ENCODE assay signal across 2 cellular contexts in genomic region chr11:110026823-110027626, GRCh38.
TF ChIP-seq lines count a peak whose summit lies in the region.

No MANE protein-coding gene starts in this region.

TF ChIP-seq in GM12878, 131 proteins besides CTCF, POLR2A, EP300 and RAD21 (continued from another document and continues in another):
- TF ChIP-seq REST (IDR thresholded peaks at IDR 0.05; ENCODE audit: low read depth, low read length) (no peak), BHLHE40 (IDR thresholded peaks at IDR 0.05; ENCODE audit: borderline replicate concordance in 1 of 2, low read depth in 2 of 2, low read length in 1 of 2) (peak; percentile 99), YBX1 (IDR thresholded peaks at IDR 0.05) (no peak), CEBPB (IDR thresholded peaks at IDR 0.05; ENCODE audit: borderline replicate concordance in 1 of 2, low read depth in 2 of 2, low read length in 2 of 2) (peak in 1 of 2 experiments; percentile 81; a peak in 1 of 4 replicates), LARP7 (IDR thresholded peaks at IDR 0.05) (no peak), PBX3 (IDR thresholded peaks at IDR 0.05; ENCODE audit: insufficient replicate concordance, low read depth, low read length) (no peak), RBBP5 (conservative IDR thresholded peaks at IDR 0.05) (no peak), ZNF217 (IDR thresholded peaks at IDR 0.05) (no peak; the same call in 1 of the 2 replicates), SMAD1 (IDR thresholded peaks at IDR 0.05; ENCODE audit: low read depth, partially characterized antibody) (peak; percentile 86), NBN (IDR thresholded peaks at IDR 0.05) (peak; percentile 66; the same call in 1 of the 2 replicates), KLF5 (IDR thresholded peaks at IDR 0.05; ENCODE audit: partially characterized antibody) (no peak), IKZF2 (IDR thresholded peaks at IDR 0.05) (peak; percentile 95 to 96), POU2F2 (IDR thresholded peaks at IDR 0.05; ENCODE audit: borderline replicate concordance, low read depth, low read length) (peak; percentile 92), POLR2AphosphoS2 (IDR thresholded peaks at IDR 0.05; ENCODE audit: low read depth, low read length) (no peak), FOS (IDR thresholded peaks at IDR 0.05; ENCODE audit: borderline replicate concordance, extremely low read depth, insufficient read length) (no peak), ZBTB33 (IDR thresholded peaks at IDR 0.05) (0 out of 2 replicates have a peak, but pooled peaks have one; percentile 22), TAF1 (IDR thresholded peaks at IDR 0.05; ENCODE audit: borderline replicate concordance, low read depth, low read length) (no peak)
- TF ChIP-seq, protein P1, sequence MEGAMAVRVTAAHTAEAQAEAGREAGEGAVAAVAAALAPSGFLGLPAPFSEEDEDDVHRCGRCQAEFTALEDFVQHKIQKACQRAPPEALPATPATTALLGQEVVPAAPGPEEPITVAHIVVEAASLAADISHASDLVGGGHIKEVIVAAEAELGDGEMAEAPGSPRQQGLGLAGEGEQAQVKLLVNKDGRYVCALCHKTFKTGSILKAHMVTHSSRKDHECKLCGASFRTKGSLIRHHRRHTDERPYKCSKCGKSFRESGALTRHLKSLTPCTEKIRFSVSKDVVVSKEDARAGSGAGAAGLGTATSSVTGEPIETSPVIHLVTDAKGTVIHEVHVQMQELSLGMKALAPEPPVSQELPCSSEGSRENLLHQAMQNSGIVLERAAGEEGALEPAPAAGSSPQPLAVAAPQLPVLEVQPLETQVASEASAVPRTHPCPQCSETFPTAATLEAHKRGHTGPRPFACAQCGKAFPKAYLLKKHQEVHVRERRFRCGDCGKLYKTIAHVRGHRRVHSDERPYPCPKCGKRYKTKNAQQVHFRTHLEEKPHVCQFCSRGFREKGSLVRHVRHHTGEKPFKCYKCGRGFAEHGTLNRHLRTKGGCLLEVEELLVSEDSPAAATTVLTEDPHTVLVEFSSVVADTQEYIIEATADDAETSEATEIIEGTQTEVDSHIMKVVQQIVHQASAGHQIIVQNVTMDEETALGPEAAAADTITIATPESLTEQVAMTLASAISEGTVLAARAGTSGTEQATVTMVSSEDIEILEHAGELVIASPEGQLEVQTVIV (IDR thresholded peaks at IDR 0.05; ENCODE audit: borderline replicate concordance, partially characterized antibody) = no peak
- TF ChIP-seq, protein P2, sequence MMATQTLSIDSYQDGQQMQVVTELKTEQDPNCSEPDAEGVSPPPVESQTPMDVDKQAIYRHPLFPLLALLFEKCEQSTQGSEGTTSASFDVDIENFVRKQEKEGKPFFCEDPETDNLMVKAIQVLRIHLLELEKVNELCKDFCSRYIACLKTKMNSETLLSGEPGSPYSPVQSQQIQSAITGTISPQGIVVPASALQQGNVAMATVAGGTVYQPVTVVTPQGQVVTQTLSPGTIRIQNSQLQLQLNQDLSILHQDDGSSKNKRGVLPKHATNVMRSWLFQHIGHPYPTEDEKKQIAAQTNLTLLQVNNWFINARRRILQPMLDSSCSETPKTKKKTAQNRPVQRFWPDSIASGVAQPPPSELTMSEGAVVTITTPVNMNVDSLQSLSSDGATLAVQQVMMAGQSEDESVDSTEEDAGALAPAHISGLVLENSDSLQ (IDR thresholded peaks at IDR 0.05) = 0 out of 2 replicates have a peak, but pooled peaks have one; percentile 17

TF ChIP-seq in SK-N-SH, 30 proteins besides CTCF, POLR2A, EP300 and RAD21 (continued from another document):
- no peak for TF ChIP-seq IRF3 (IDR thresholded peaks at IDR 0.05; ENCODE audit: low read depth, low read length)
- no peak for TF ChIP-seq REST (IDR thresholded peaks at IDR 0.05; ENCODE audit: low read depth, low read length)
- TF ChIP-seq FOXM1 (IDR thresholded peaks at IDR 0.05; ENCODE audit: low read depth) = no peak
- TF ChIP-seq MAX (IDR thresholded peaks at IDR 0.05; ENCODE audit: low read depth) = no peak
- TF ChIP-seq RXRA (IDR thresholded peaks at IDR 0.05; ENCODE audit: borderline replicate concordance, low read depth) = no peak
